In the genomic region with DNA sequence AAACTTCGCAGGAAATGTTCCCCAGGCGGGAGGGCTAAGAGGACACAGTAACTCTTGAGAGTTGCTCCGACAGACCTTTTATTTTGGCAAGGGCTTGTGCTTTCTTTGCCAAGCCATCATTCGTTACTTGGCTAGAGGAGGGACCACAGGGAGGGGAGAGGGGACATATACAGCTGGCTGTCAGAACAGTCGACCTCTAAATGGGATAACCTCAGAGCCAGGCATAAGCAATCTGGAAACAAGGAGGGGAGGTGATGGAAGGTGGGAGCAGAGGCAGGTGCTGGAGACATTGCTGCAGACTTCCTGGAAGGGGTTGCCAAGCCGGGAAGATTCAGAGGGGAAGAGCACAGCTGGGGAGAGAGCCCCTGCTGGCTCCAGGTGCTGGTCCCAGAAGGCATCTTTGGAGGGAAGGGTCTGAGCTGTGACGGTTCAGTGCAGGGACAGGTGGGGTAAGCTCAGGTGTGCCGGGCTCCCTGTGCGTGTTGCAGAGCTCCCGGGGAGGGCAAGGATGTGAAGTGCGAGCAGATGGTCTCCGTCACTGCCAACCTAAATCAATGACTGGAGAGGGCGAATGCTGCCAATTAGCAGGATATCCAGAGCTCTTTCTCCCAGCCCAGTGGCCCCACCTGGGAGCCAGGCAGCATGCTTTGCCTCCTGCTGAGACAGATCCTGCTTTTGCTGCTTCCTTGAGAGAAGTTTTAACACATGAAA, we compare ENCODE assay signal across 1 cellular context.
A peak's percentile ranks its signal among the peaks of the same experiment; 100 is the strongest.
TF ChIP-seq lines count a peak whose summit lies in the region.

No MANE protein-coding gene starts in this region.

TF ChIP-seq in H1, 55 proteins besides CTCF, POLR2A, EP300 and RAD21 (continued from another document):
- TF ChIP-seq, protein P1, sequence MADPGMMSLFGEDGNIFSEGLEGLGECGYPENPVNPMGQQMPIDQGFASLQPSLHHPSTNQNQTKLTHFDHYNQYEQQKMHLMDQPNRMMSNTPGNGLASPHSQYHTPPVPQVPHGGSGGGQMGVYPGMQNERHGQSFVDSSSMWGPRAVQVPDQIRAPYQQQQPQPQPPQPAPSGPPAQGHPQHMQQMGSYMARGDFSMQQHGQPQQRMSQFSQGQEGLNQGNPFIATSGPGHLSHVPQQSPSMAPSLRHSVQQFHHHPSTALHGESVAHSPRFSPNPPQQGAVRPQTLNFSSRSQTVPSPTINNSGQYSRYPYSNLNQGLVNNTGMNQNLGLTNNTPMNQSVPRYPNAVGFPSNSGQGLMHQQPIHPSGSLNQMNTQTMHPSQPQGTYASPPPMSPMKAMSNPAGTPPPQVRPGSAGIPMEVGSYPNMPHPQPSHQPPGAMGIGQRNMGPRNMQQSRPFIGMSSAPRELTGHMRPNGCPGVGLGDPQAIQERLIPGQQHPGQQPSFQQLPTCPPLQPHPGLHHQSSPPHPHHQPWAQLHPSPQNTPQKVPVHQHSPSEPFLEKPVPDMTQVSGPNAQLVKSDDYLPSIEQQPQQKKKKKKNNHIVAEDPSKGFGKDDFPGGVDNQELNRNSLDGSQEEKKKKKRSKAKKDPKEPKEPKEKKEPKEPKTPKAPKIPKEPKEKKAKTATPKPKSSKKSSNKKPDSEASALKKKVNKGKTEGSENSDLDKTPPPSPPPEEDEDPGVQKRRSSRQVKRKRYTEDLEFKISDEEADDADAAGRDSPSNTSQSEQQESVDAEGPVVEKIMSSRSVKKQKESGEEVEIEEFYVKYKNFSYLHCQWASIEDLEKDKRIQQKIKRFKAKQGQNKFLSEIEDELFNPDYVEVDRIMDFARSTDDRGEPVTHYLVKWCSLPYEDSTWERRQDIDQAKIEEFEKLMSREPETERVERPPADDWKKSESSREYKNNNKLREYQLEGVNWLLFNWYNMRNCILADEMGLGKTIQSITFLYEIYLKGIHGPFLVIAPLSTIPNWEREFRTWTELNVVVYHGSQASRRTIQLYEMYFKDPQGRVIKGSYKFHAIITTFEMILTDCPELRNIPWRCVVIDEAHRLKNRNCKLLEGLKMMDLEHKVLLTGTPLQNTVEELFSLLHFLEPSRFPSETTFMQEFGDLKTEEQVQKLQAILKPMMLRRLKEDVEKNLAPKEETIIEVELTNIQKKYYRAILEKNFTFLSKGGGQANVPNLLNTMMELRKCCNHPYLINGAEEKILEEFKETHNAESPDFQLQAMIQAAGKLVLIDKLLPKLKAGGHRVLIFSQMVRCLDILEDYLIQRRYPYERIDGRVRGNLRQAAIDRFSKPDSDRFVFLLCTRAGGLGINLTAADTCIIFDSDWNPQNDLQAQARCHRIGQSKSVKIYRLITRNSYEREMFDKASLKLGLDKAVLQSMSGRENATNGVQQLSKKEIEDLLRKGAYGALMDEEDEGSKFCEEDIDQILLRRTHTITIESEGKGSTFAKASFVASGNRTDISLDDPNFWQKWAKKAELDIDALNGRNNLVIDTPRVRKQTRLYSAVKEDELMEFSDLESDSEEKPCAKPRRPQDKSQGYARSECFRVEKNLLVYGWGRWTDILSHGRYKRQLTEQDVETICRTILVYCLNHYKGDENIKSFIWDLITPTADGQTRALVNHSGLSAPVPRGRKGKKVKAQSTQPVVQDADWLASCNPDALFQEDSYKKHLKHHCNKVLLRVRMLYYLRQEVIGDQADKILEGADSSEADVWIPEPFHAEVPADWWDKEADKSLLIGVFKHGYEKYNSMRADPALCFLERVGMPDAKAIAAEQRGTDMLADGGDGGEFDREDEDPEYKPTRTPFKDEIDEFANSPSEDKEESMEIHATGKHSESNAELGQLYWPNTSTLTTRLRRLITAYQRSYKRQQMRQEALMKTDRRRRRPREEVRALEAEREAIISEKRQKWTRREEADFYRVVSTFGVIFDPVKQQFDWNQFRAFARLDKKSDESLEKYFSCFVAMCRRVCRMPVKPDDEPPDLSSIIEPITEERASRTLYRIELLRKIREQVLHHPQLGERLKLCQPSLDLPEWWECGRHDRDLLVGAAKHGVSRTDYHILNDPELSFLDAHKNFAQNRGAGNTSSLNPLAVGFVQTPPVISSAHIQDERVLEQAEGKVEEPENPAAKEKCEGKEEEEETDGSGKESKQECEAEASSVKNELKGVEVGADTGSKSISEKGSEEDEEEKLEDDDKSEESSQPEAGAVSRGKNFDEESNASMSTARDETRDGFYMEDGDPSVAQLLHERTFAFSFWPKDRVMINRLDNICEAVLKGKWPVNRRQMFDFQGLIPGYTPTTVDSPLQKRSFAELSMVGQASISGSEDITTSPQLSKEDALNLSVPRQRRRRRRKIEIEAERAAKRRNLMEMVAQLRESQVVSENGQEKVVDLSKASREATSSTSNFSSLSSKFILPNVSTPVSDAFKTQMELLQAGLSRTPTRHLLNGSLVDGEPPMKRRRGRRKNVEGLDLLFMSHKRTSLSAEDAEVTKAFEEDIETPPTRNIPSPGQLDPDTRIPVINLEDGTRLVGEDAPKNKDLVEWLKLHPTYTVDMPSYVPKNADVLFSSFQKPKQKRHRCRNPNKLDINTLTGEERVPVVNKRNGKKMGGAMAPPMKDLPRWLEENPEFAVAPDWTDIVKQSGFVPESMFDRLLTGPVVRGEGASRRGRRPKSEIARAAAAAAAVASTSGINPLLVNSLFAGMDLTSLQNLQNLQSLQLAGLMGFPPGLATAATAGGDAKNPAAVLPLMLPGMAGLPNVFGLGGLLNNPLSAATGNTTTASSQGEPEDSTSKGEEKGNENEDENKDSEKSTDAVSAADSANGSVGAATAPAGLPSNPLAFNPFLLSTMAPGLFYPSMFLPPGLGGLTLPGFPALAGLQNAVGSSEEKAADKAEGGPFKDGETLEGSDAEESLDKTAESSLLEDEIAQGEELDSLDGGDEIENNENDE (IDR thresholded peaks at IDR 0.05; ENCODE audit: insufficient replicate concordance, low read length) = no peak
- TF ChIP-seq HDAC2 (IDR thresholded peaks at IDR 0.05; ENCODE audit: borderline replicate concordance in 1 of 2, low read depth in 2 of 2, low read length in 2 of 2) (no peak), CBX8 (IDR thresholded peaks at IDR 0.05; ENCODE audit: borderline replicate concordance, low read depth, low read length) (no peak), NANOG (IDR thresholded peaks at IDR 0.05; ENCODE audit: insufficient read depth, low read depth, low read length, poor library complexity, severe bottlenecking) (no peak), SUZ12 (IDR thresholded peaks at IDR 0.05; ENCODE audit: low read length) (no peak), CBX5 (IDR thresholded peaks at IDR 0.05; ENCODE audit: low read depth, low read length) (no peak), CREB1 (IDR thresholded peaks at IDR 0.05) (no peak), BCL11A (IDR thresholded peaks at IDR 0.05; ENCODE audit: low read depth in 2 of 2, low read length in 2 of 2) (no peak), RBBP5 (IDR thresholded peaks at IDR 0.05; ENCODE audit: borderline replicate concordance, low read depth, low read length) (no peak), EGR1 (IDR thresholded peaks at IDR 0.05; ENCODE audit: borderline replicate concordance, low read depth, low read length) (no peak), TAF7 (optimal IDR thresholded peaks at IDR 0.05; ENCODE audit: borderline replicate concordance, low read depth, low read length) (no peak), HDAC6 (IDR thresholded peaks at IDR 0.05; ENCODE audit: low read depth, low read length) (no peak), BACH1 (IDR thresholded peaks at IDR 0.05; ENCODE audit: low read length) (no peak), RXRA (IDR thresholded peaks at IDR 0.05; ENCODE audit: insufficient read depth, low read depth, low read length) (no peak), PHF8 (conservative IDR thresholded peaks at IDR 0.05; ENCODE audit: low read depth, low read length) (no peak), TBP (IDR thresholded peaks at IDR 0.05; ENCODE audit: low read depth, low read length) (no peak), SP2 (IDR thresholded peaks at IDR 0.05; ENCODE audit: low read length) (no peak), KDM1A (IDR thresholded peaks at IDR 0.05; ENCODE audit: borderline replicate concordance, low read length) (no peak), ZNF274 (IDR thresholded peaks at IDR 0.05; ENCODE audit: borderline replicate concordance, extremely low read depth, low read length) (no peak), TCF12 (IDR thresholded peaks at IDR 0.05; ENCODE audit: low read depth, low read length) (peak; percentile 81), CHD1 (IDR thresholded peaks at IDR 0.05; ENCODE audit: low read depth, low read length) (no peak), POLR2AphosphoS5 (IDR thresholded peaks at IDR 0.05; ENCODE audit: low read depth, low read length) (no peak), SIN3A (conservative IDR thresholded peaks at IDR 0.05 in 1 of 2, IDR thresholded peaks at IDR 0.05 in 1 of 2; ENCODE audit: low read depth in 1 of 2, low read length in 2 of 2) (peak in 1 of 2 experiments; percentile 81; a peak in 1 of 4 replicates), JUN (IDR thresholded peaks at IDR 0.05; ENCODE audit: low read depth, low read length) (no peak), RFX5 (IDR thresholded peaks at IDR 0.05; ENCODE audit: borderline replicate concordance, low read depth, low read length) (no peak), BRCA1 (IDR thresholded peaks at IDR 0.05; ENCODE audit: low read depth, low read length) (no peak), CHD2 (IDR thresholded peaks at IDR 0.05; ENCODE audit: low read length) (no peak), TAF1 (IDR thresholded peaks at IDR 0.05; ENCODE audit: low read depth, low read length) (no peak), MAFK (IDR thresholded peaks at IDR 0.05; ENCODE audit: low read depth, low read length) (no peak), TEAD4 (IDR thresholded peaks at IDR 0.05; ENCODE audit: low read depth, low read length) (no peak), FOSL1 (IDR thresholded peaks at IDR 0.05; ENCODE audit: insufficient read depth, low read depth, low read length) (no peak), EZH2 (IDR thresholded peaks at IDR 0.05; ENCODE audit: low read depth, low read length, severe bottlenecking) (no peak), GABPA (IDR thresholded peaks at IDR 0.05; ENCODE audit: borderline replicate concordance, insufficient read depth, low read length) (no peak)
- TF ChIP-seq, protein P2, sequence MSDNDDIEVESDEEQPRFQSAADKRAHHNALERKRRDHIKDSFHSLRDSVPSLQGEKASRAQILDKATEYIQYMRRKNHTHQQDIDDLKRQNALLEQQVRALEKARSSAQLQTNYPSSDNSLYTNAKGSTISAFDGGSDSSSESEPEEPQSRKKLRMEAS (IDR thresholded peaks at IDR 0.05) = peak; percentile 45; the same call in 1 of the 2 replicates
- TF ChIP-seq, protein P3, sequence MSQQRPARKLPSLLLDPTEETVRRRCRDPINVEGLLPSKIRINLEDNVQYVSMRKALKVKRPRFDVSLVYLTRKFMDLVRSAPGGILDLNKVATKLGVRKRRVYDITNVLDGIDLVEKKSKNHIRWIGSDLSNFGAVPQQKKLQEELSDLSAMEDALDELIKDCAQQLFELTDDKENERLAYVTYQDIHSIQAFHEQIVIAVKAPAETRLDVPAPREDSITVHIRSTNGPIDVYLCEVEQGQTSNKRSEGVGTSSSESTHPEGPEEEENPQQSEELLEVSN (IDR thresholded peaks at IDR 0.05) = peak; percentile 88
